In the genomic region with DNA sequence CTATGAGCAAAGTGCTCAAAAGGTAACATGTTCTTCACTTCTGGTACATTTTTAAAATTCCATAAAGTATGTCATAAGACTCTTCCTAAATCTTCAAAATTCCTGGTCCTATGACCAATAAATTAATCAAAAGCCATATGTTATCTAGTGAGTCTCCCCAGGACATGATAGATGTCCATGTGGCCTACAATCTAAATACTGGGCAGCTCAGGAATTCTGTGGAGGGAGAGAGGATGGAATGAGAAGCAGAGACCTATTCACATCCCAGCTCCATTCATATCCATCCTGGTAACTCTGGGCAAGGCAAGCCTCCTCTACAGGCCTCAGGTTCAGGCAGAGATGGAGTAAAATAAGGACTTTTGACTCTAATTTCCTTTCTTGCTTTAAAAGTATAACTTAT, we compare ENCODE assay signal across 26 cellular contexts.
"Had no signal": no experiment of that assay in that cellular context is flagged by ENCODE, and none has a peak within 500 bp of the region (broad histone marks: within the 10 kb centered on the region; RNA-seq: fewer than 3 reads in every experiment).

No MANE protein-coding gene starts in this region.

- H3K4me1 ChIP-seq: left lung, lower lobe of right lung, pancreas, prostate gland, stomach, testis, thyroid gland, transverse colon, upper lobe of left lung had no signal

- DNase-seq: hippocampal formation; kidney glomerular epithelial cell; left cardiac atrium; left lung; lower lobe of right lung; midbrain; mucosa of descending colon; naive thymus-derived CD4-positive, alpha-beta T cell; nucleus accumbens; pancreas; posterior cingulate gyrus; retina; right cardiac atrium; stimulated activated CD4-positive, alpha-beta T cell treated with anti-CD3 and anti-CD28 coated beads, Interleukin-12 subunit alpha, Interleukin-12 subunit beta, amount 100 ng/mL, for 4 hours; stimulated activated CD4-positive, alpha-beta T cell treated with anti-CD3 and anti-CD28 coated beads, Interleukin-15, amount 100 ng/mL, for 24 hours; stimulated activated CD4-positive, alpha-beta T cell treated with anti-CD3 and anti-CD28 coated beads, Interleukin-2, amount 100 ng/mL, for 24 hours; stimulated activated CD4-positive, alpha-beta T cell treated with anti-CD3 and anti-CD28 coated beads, Interleukin-4, amount 100 ng/mL, for 1 hour; stimulated activated naive B cell treated with anti-CD40 and anti-IgM and Interleukin-4, amounts not matched to agents 10 μg/mL and 1 μg/mL and 100 μg/mL, for 72 hours; stimulated activated naive CD8-positive, alpha-beta T cell treated with anti-CD3 and anti-CD28 coated beads, Interleukin-15, Interleukin-2, amounts not matched to agents 100 U/mL and 50 U/mL, for 24 hours; stomach; testis; thyroid gland; transverse colon; upper lobe of left lung had no signal

- H3K27ac ChIP-seq: left lung, lower lobe of right lung, pancreas, prostate gland, stomach, testis, thyroid gland, transverse colon, upper lobe of left lung had no signal

- H3K4me3 ChIP-seq: left lung, lower lobe of right lung, mucosa of descending colon, pancreas, prostate gland, skin epidermis, stomach, testis, thyroid gland, transverse colon, upper lobe of left lung had no signal

- H3K9me3 ChIP-seq: left lung, lower lobe of right lung, mucosa of descending colon, pancreas, prostate gland, stomach, testis, thyroid gland, transverse colon, upper lobe of left lung had no signal

- H3K36me3 ChIP-seq: left lung, lower lobe of right lung, pancreas, prostate gland, stomach, thyroid gland, transverse colon, upper lobe of left lung had no signal

- H3K27me3 ChIP-seq: left lung, pancreas, stomach, testis, thyroid gland, transverse colon, upper lobe of left lung had no signal
